ENCODE assay signal across 8 cellular contexts in the genomic region with DNA sequence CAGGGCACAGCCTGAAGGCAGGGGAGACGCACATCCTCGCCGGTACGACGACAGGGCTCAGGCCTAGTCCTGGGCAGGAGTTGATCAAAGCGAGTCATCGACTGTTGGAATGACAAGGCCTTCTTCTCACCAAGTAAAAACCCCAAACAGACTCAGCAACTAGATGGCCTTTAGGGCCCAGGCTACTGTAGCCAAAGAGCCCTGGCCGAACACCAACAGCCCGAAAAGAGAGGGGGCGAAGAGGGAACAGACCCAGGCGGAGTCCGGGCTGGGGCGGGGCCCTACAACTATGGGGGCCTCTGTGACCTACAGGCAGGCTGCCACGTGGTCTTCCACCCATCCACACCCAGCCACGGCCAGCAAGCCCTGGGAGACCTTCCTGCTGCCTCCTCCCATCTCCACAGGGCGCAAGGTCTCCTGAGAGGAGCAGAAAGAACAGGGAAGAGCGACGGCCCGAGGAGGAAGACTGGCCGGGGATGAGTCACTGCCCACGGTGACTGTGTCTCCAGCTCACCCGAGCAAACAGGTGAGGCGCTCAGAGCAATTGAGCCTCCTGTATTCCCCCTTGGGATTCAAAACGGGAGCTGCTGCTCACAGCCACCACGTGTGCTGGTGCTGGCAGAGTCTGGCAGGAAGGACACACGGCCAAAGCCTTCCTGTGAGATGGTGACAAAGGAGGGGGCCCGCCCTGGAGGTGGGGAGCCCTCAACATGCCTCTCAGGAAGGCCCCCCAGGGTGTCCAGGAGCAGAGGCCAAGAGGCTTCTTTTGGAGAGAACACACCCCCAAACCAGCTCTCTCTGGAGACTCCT. TPM values are rescaled to one million over a fixed set of nuclear protein-coding genes. Genes with fewer than 3 reads are reported as not detected.
A peak's percentile ranks its signal among the peaks of the same experiment; 100 is the strongest.
DNase-seq lines count a peak whose midpoint lies in the region; FAIRE-seq and TF ChIP-seq lines count a peak whose summit lies in the region.

No MANE protein-coding gene starts in this region.

- no peak overlapping the region for H3K4me3 ChIP-seq in skeletal muscle satellite cell (ENCODE audit: low read length)

- H3K9me3 ChIP-seq in skeletal muscle satellite cell (replicated peaks; ENCODE audit: low read length): no peaks in the 10 kb centered on the region

- DNase-seq in GM12892 (ENCODE audit: insufficient read length) (no peak), SW480 (ENCODE audit: low spot score) (peak; percentile 75), fibroblast of peridontal ligament (ENCODE audit: extremely low read depth) (peak; percentile 39), NCI-H510A treated with DMSO at 0.1 percent for 48 hours (lab: John Stamatoyannopoulos, UW) (no peak), NCI-H1105 treated with DMSO at 0.1 percent for 48 hours (lab: John Stamatoyannopoulos, UW) (no peak), NCI-H510A (lab: John Stamatoyannopoulos, UW) (no peak), NAMALWA (ENCODE audit: low spot score) (no peak)

- peak; percentile 6; the same call in 1 of the 2 replicates for TF ChIP-seq POLR2A in GM12892 (IDR thresholded peaks at IDR 0.05; ENCODE audit: low read depth, low read length)

- H3K9ac ChIP-seq in skeletal muscle satellite cell (ENCODE audit: low read depth, low read length): peak overlapping the region; percentile 34

- no peaks in the 10 kb centered on the region for H3K27me3 ChIP-seq in skeletal muscle satellite cell (ENCODE audit: control insufficient read depth, insufficient read depth, low read length)

- H3K4me2 ChIP-seq in skeletal muscle satellite cell (ENCODE audit: low read length): peak overlapping the region; percentile 32

- FAIRE-seq in GM12892 (lab: Jason Lieb, UNC): no peak

- peaks cover 82% of the 10 kb centered on the region for H3K36me3 ChIP-seq in skeletal muscle satellite cell (ENCODE audit: insufficient read depth, low read length)

- peaks cover 48% of the 10 kb centered on the region for H3K4me1 ChIP-seq in skeletal muscle satellite cell (ENCODE audit: control insufficient read depth, insufficient read depth, low read length)

RNA-seq across cellular contexts. Expression of gene SLC16A3, which starts 17.7 kb away (rescaled TPM):
- polyA plus RNA-seq in GM12892 (2012; ENCODE audit: missing spikeins): 56.1 TPM
- total RNA-seq in skeletal muscle satellite cell (2012; rRNA removed): 265 and 305 TPM in 2 replicates

RNA-seq across cellular contexts. Expression of gene CSNK1D, which starts 26.9 kb away (rescaled TPM):
- 52.3 TPM for polyA plus RNA-seq in GM12892 (2012; ENCODE audit: missing spikeins)
- total RNA-seq in skeletal muscle satellite cell (2012; rRNA removed): 51.3 and 52.7 TPM in 2 replicates

RNA-seq across cellular contexts. Expression of gene CCDC57, which starts 33.9 kb away (rescaled TPM):
- 47.8 TPM for polyA plus RNA-seq in GM12892 (2012; ENCODE audit: missing spikeins)
- total RNA-seq in skeletal muscle satellite cell (2012; rRNA removed): 15.9 and 22.3 TPM in 2 replicates

Comparison
In these comparisons a context has a peak if more than half of its experiments do, and no peak if none do; other contexts are left out.
1. DNase-seq: peak in SW480 (single experiment) and fibroblast of peridontal ligament (single experiment); none in GM12892 (single experiment), NCI-H510A treated with DMSO at 0.1 percent for 48 hours (single experiment), NCI-H1105 treated with DMSO at 0.1 percent for 48 hours (single experiment), NCI-H510A (single experiment) and NAMALWA (single experiment).